In genomic region chr11:65988791-65989592, GRCh38 we compare ENCODE assay signal across 9 cellular contexts. TPM values are rescaled to one million over a fixed set of nuclear protein-coding genes. Genes with fewer than 3 reads are reported as not detected.
DNase-seq lines count a peak whose midpoint lies in the region; TF ChIP-seq lines count a peak whose summit lies in the region.
"Had no signal": no experiment of that assay in that cellular context is flagged by ENCODE, and none has a peak within 500 bp of the region (broad histone marks: within the 10 kb centered on the region; RNA-seq: fewer than 3 reads in every experiment).

No MANE protein-coding gene starts in this region.

- H3K27me3 ChIP-seq in H7 (ENCODE audit: control insufficient read depth, insufficient read depth, low read length) (no peaks in the 10 kb centered on the region), fibroblast of lung (ENCODE audit: control insufficient read depth, insufficient read depth, low read length) (no peaks in the 10 kb centered on the region), stomach smooth muscle (ENCODE audit: control insufficient read depth in 1 of 2, insufficient read depth in 2 of 2, low read length in 2 of 2) (no peaks in the 10 kb centered on the region)

- H2AFZ ChIP-seq in fibroblast of lung (ENCODE audit: low read length) = no peak overlapping the region

- H3K9ac ChIP-seq in fibroblast of lung (ENCODE audit: insufficient read depth, low read length) = no peak overlapping the region
- no peak overlapping the region for H3K9ac ChIP-seq in stomach smooth muscle (ENCODE audit: low read length in 2 of 2)

- no peak overlapping the region for H3K27ac Mint-ChIP-seq in neural crest cell (ENCODE audit: unreplicated experiment)

- peaks cover 6% of the 10 kb centered on the region for H3K4me1 Mint-ChIP-seq in neural crest cell

- no peak overlapping the region for H3K27ac ChIP-seq in fibroblast of lung (ENCODE audit: insufficient read depth, low read length)
- peak overlapping the region; percentile 31 for H3K27ac ChIP-seq in stomach smooth muscle (ENCODE audit: low read length)

- DNase-seq in EL = peak; percentile 95
- peak; percentile 93 for DNase-seq in H7
- DNase-seq in M059J (ENCODE audit: low read depth) = peak; percentile 93
- DNase-seq in RPMI8226 = peak; percentile 97
- peak; percentile 80 for DNase-seq in activated T-helper 1 cell treated with Interleukin-2 at 50 U/mL for 16 hours (ENCODE audit: low read depth)
- DNase-seq in fibroblast of lung (ENCODE audit: low read depth in 2 of 2) = peak; percentile 89 to 97
- DNase-seq in neural crest cell (ENCODE audit: low read depth, low spot score) = peak; percentile 92

- no peaks in the 10 kb centered on the region for H3K79me2 ChIP-seq in fibroblast of lung (ENCODE audit: control insufficient read depth, insufficient read depth, low read length)

- TF ChIP-seq CTCF in fibroblast of lung (conservative IDR thresholded peaks at IDR 0.05 in 1 of 2, IDR thresholded peaks at IDR 0.05 in 1 of 2; ENCODE audit: low read depth in 1 of 2, low read length in 2 of 2) (peak; percentile 94 to 95), neural crest cell (conservative IDR thresholded peaks at IDR 0.05) (peak; percentile 96)

- H3K4me1 ChIP-seq in fibroblast of lung (ENCODE audit: control insufficient read depth, extremely low read depth, insufficient read depth, low read length) = no peaks in the 10 kb centered on the region
- H3K4me1 ChIP-seq in stomach smooth muscle (ENCODE audit: control insufficient read depth, insufficient read depth, low read length) = peaks cover 9% of the 10 kb centered on the region

- peak overlapping the region; percentile 27 for H3K4me3 Mint-ChIP-seq in neural crest cell

- H3K27me3 Mint-ChIP-seq in neural crest cell (ENCODE audit: low read depth) = no peaks in the 10 kb centered on the region

- H3K4me2 ChIP-seq in fibroblast of lung (ENCODE audit: extremely low read depth, insufficient read depth, low read length) = no peak overlapping the region

- no peaks in the 10 kb centered on the region for H4K20me1 ChIP-seq in fibroblast of lung (ENCODE audit: control insufficient read depth, extremely low read depth, insufficient read depth, low read length)

- H3K4me3 ChIP-seq in H7 (ENCODE audit: insufficient read depth, low read depth, low read length) (no peak overlapping the region), fibroblast of lung (replicated peaks in 1 of 4; ENCODE audit: control extremely low read depth in 1 of 4, insufficient read depth in 1 of 4, low read depth in 3 of 4, low read length in 4 of 4) (no peak overlapping the region), stomach smooth muscle (ENCODE audit: low read length in 2 of 2) (no peak overlapping the region)

- H3K9me3 Mint-ChIP-seq in neural crest cell = no peaks in the 10 kb centered on the region

- H3K36me3 ChIP-seq in H7 (replicated peaks; ENCODE audit: control insufficient read depth, insufficient read depth, low read length) = no peaks in the 10 kb centered on the region
- H3K36me3 ChIP-seq in fibroblast of lung (ENCODE audit: control insufficient read depth, insufficient read depth, low read length) = no peaks in the 10 kb centered on the region
- H3K36me3 ChIP-seq in stomach smooth muscle (ENCODE audit: control insufficient read depth in 2 of 2, insufficient read depth in 2 of 2, low read length in 2 of 2) = no peaks in the 10 kb centered on the region

- H3K36me3 Mint-ChIP-seq in neural crest cell (ENCODE audit: low read depth) = no peaks in the 10 kb centered on the region

- H3K9me3 ChIP-seq in fibroblast of lung (ENCODE audit: control insufficient read depth, insufficient read depth, low read depth, low read length) = no peaks in the 10 kb centered on the region
- no peaks in the 10 kb centered on the region for H3K9me3 ChIP-seq in stomach smooth muscle (ENCODE audit: control insufficient read depth in 2 of 2, low read length in 2 of 2)

RNA-seq across cellular contexts. Expression of gene EIF1AD, which starts 13.0 kb away (rescaled TPM):
- 37.7 and 39.9 TPM in 2 replicates for total RNA-seq in H7 (2014; rRNA removed; shearing (Covaris generic))
- 46.0 and 46.9 TPM in 2 replicates for total RNA-seq in M059J (2014; rRNA removed; shearing (Covaris generic))
- 23.4 and 23.5 TPM in 2 replicates for total RNA-seq in fibroblast of lung
- polyA plus RNA-seq in fibroblast of lung = 26.2 and 30.0 TPM in 2 replicates
- 20.9 and 22.6 TPM in 2 replicates for polyA plus RNA-seq in fibroblast of lung (2012)
- polyA minus RNA-seq in fibroblast of lung (ENCODE audit: low replicate concordance) = 45.5 and 64.8 TPM in 2 replicates
- 58.0 and 61.0 TPM in 2 replicates for total RNA-seq in neural crest cell

RNA-seq across cellular contexts. Expression of gene BANF1, which starts 13.3 kb away (rescaled TPM):
- 42.8 and 57.4 TPM in 2 replicates for total RNA-seq in H7 (2014; rRNA removed; shearing (Covaris generic))
- total RNA-seq in M059J (2014; rRNA removed; shearing (Covaris generic)) = 97.1 and 106 TPM in 2 replicates
- total RNA-seq in fibroblast of lung = 18.5 and 19.0 TPM in 2 replicates
- polyA plus RNA-seq in fibroblast of lung = 156 and 269 TPM in 2 replicates
- 159 and 248 TPM in 2 replicates for polyA plus RNA-seq in fibroblast of lung (2012)
- 93.8 and 108 TPM in 2 replicates for polyA minus RNA-seq in fibroblast of lung (ENCODE audit: low replicate concordance)
- 348 and 358 TPM in 2 replicates for total RNA-seq in neural crest cell

RNA-seq across cellular contexts. Expression of gene CST6, which starts 22.8 kb away (rescaled TPM):
- total RNA-seq in H7 (2014; rRNA removed; shearing (Covaris generic)) = 0.48 TPM in 1 of 2 replicates, not detected in the other
- total RNA-seq in M059J (2014; rRNA removed; shearing (Covaris generic)) = 0.20 TPM in 1 of 2 replicates, not detected in the other
- total RNA-seq in fibroblast of lung (1.8 and 11.1 TPM in 2 replicates), neural crest cell (not detected in 2 replicates)
- 0.41 and 0.76 TPM in 2 replicates for polyA plus RNA-seq in fibroblast of lung
- polyA plus RNA-seq in fibroblast of lung (2012) = 1.0 and 1.1 TPM in 2 replicates
- not detected in 2 replicates for polyA minus RNA-seq in fibroblast of lung (ENCODE audit: low replicate concordance)

RNA-seq across cellular contexts. Expression of gene SART1, which starts 27.5 kb away (rescaled TPM):
- 27.5 and 34.6 TPM in 2 replicates for total RNA-seq in H7 (2014; rRNA removed; shearing (Covaris generic))
- 60.3 and 102 TPM in 2 replicates for total RNA-seq in M059J (2014; rRNA removed; shearing (Covaris generic))
- total RNA-seq in fibroblast of lung (39.0 and 43.3 TPM in 2 replicates), neural crest cell (64.7 and 66.4 TPM in 2 replicates)
- 17.4 and 23.9 TPM in 2 replicates for polyA plus RNA-seq in fibroblast of lung
- polyA plus RNA-seq in fibroblast of lung (2012) = 53.1 and 85.8 TPM in 2 replicates
- 26.5 and 51.3 TPM in 2 replicates for polyA minus RNA-seq in fibroblast of lung (ENCODE audit: low replicate concordance)

RNA-seq across cellular contexts. Expression of gene CATSPER1, which starts 37.3 kb away (rescaled TPM):
- total RNA-seq in H7 (2014; rRNA removed; shearing (Covaris generic)) = not detected in 2 replicates
- 1.6 TPM in 2 replicates for total RNA-seq in M059J (2014; rRNA removed; shearing (Covaris generic))
- total RNA-seq in fibroblast of lung (not detected in 2 replicates), neural crest cell (not detected in 2 replicates)
- polyA plus RNA-seq in fibroblast of lung = 0.28 TPM in 1 of 2 replicates, not detected in the other
- 0.20 and 0.36 TPM in 2 replicates for polyA plus RNA-seq in fibroblast of lung (2012)
- polyA minus RNA-seq in fibroblast of lung (ENCODE audit: low replicate concordance) = not detected in 2 replicates
- total RNA-seq: urinary bladder had no signal
